In genomic region chr9:96858018-96858573, GRCh38 we compare ENCODE assay signal across 11 cellular contexts. TPM values are rescaled to one million over a fixed set of nuclear protein-coding genes. Genes with fewer than 3 reads are reported as not detected.
DNase-seq lines count a peak whose midpoint lies in the region; ATAC-seq and TF ChIP-seq lines count a peak whose summit lies in the region.
"Had no signal": no experiment of that assay in that cellular context is flagged by ENCODE, and none has a peak within 500 bp of the region (broad histone marks: within the 10 kb centered on the region; RNA-seq: fewer than 3 reads in every experiment).

No MANE protein-coding gene starts in this region.

- H3K9me3 ChIP-seq in lung (ENCODE audit: control insufficient read depth in 2 of 2, insufficient read depth in 1 of 2, low read length in 1 of 2) = no peaks in the 10 kb centered on the region

- no peak for TF ChIP-seq CTCF in lung (IDR thresholded peaks at IDR 0.05; ENCODE audit: control extremely low read depth, extremely low read depth)

- H3K27me3 ChIP-seq in lung (ENCODE audit: control insufficient read depth, insufficient read depth) = no peaks in the 10 kb centered on the region

- no peaks in the 10 kb centered on the region for H3K36me3 ChIP-seq in lung (ENCODE audit: control insufficient read depth in 2 of 2, insufficient read depth in 2 of 2, low read length in 2 of 2)

- no peak overlapping the region for H3K4me3 ChIP-seq in lung

- WGBS in lung, 2 donors = 72 to 90% methylated on average over 2 of the region's 2 CpGs

- DNase-seq in EH (ENCODE audit: low read depth) (peak; percentile 77), M059J (ENCODE audit: low read depth) (peak; percentile 93), astrocyte of the hippocampus (ENCODE audit: low read depth, low spot score) (peak; percentile 65), lung (ENCODE audit: low spot score) (peak; percentile 43), NCI-H524 (lab: John Stamatoyannopoulos, UW) (no peak), GDM1 (lab: John Stamatoyannopoulos, UW) (no peak), NCI-H510A treated with DMSO at 0.1 percent for 48 hours (lab: John Stamatoyannopoulos, UW) (no peak), DMS153 (lab: John Stamatoyannopoulos, UW) (no peak)
- DNase-seq: activated naive CD4-positive, alpha-beta T cell treated with anti-CD3 and anti-CD28 coated beads, Interleukin-2, amount 50 U/mL, for 16 hours; hippocampal formation; NCI-H345 had no signal

- no peak overlapping the region for H3K27ac ChIP-seq in lung (ENCODE audit: low read depth in 1 of 2, low read length in 1 of 2)

- peaks cover 2 to 5% of the 10 kb centered on the region in 2 donors for H3K4me1 ChIP-seq in lung (ENCODE audit: control insufficient read depth in 2 of 2, insufficient read depth in 2 of 2, low read length in 2 of 2)

- no peak for ATAC-seq in lung (ENCODE audit: insufficient read depth, low FRiP score)

RNA-seq across cellular contexts. Expression of gene ZNF782, which starts 3.8 kb away (rescaled TPM):
- 2.0 and 3.9 TPM in 2 replicates for total RNA-seq in M059J (2014; rRNA removed; shearing (Covaris generic))
- total RNA-seq in lung = 10 to 100 TPM in 1 of 2 donors, 1 to 10 TPM in 1; 4.5 to 16.4 TPM
- 1 to 10 TPM in 1 of 2 donors, under 1 TPM in 1; 0.95 to 1.7 TPM for polyA plus RNA-seq in lung

Comparison
In these comparisons a context has a peak if more than half of its experiments do, and no peak if none do; other contexts are left out.
1. DNase-seq: peak in EH (single experiment), M059J (single experiment), astrocyte of the hippocampus (single experiment) and lung (single experiment); none in NCI-H524 (0 of 2), GDM1 (single experiment), NCI-H510A treated with DMSO at 0.1 percent for 48 hours (single experiment) and DMS153 (single experiment).